In genomic region chr19:55241935-55242464, GRCh38 we compare ENCODE assay signal across 1 cellular context.
TF ChIP-seq lines count a peak whose summit lies in the region.

No MANE protein-coding gene starts in this region.

TF ChIP-seq in HepG2, 621 proteins besides CTCF, POLR2A, EP300 and RAD21:
- no peak for TF ChIP-seq SNRNP70 (IDR thresholded peaks at IDR 0.05; ENCODE audit: low read depth, low read length)
- TF ChIP-seq ZNF598 (CRISPR knock-in tag; IDR thresholded peaks at IDR 0.05; ENCODE audit: borderline replicate concordance), result no peak
- no peak for TF ChIP-seq ZBTB7B (CRISPR knock-in tag; IDR thresholded peaks at IDR 0.05)
- no peak for TF ChIP-seq ZSCAN25 (CRISPR knock-in tag; IDR thresholded peaks at IDR 0.05)
- no peak for TF ChIP-seq ZUFSP (CRISPR knock-in tag; IDR thresholded peaks at IDR 0.05; ENCODE audit: borderline replicate concordance)
- peak; percentile 7; the same call in 1 of the 2 replicates for TF ChIP-seq ZNF687 (CRISPR knock-in tag; IDR thresholded peaks at IDR 0.05)
